In the genomic region with DNA sequence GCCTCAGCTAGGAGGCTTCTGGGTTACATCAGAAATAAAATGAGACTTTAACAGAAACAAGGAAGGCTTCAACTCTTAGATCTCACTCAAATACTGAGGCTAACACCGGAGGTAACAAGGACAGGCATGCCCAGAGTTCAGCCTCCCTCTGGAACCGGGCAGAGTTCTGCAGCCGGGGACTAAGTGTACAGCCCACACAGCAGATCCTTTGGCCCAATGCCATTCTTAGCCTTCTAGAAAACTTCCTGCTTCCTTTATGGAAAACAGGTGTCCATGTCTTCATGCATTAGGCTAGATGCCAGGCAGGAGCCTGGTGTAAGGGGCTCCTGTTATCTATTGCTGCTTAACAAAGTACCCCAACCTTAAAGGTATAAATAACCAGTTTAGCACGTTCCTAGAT, we compare ENCODE assay signal across 1 cellular context.
TF ChIP-seq lines count a peak whose summit lies in the region.

No MANE protein-coding gene starts in this region.

TF ChIP-seq in SK-N-SH, 30 proteins besides CTCF, POLR2A, EP300 and RAD21:
- TF ChIP-seq TCF12 (IDR thresholded peaks at IDR 0.05): peak; percentile 77
- TF ChIP-seq FOXM1 (IDR thresholded peaks at IDR 0.05; ENCODE audit: low read depth): no peak
- peak; percentile 23 for TF ChIP-seq CHD2 (IDR thresholded peaks at IDR 0.05; ENCODE audit: low read length, partially characterized antibody)
- TF ChIP-seq, protein P1, sequence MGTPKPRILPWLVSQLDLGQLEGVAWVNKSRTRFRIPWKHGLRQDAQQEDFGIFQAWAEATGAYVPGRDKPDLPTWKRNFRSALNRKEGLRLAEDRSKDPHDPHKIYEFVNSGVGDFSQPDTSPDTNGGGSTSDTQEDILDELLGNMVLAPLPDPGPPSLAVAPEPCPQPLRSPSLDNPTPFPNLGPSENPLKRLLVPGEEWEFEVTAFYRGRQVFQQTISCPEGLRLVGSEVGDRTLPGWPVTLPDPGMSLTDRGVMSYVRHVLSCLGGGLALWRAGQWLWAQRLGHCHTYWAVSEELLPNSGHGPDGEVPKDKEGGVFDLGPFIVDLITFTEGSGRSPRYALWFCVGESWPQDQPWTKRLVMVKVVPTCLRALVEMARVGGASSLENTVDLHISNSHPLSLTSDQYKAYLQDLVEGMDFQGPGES (IDR thresholded peaks at IDR 0.05; ENCODE audit: low read depth, low read length): no peak
- 0 out of 2 replicates have a peak, but pooled peaks have one; percentile 24 for TF ChIP-seq GATA2 (CRISPR knock-in tag; IDR thresholded peaks at IDR 0.05)
- no peak for TF ChIP-seq POLR2AphosphoS5 (IDR thresholded peaks at IDR 0.05; ENCODE audit: low read depth, low read length)
- TF ChIP-seq RCOR1 (IDR thresholded peaks at IDR 0.05; ENCODE audit: low read length): 0 out of 2 replicates have a peak, but pooled peaks have one; percentile 53
- TF ChIP-seq, protein P2, sequence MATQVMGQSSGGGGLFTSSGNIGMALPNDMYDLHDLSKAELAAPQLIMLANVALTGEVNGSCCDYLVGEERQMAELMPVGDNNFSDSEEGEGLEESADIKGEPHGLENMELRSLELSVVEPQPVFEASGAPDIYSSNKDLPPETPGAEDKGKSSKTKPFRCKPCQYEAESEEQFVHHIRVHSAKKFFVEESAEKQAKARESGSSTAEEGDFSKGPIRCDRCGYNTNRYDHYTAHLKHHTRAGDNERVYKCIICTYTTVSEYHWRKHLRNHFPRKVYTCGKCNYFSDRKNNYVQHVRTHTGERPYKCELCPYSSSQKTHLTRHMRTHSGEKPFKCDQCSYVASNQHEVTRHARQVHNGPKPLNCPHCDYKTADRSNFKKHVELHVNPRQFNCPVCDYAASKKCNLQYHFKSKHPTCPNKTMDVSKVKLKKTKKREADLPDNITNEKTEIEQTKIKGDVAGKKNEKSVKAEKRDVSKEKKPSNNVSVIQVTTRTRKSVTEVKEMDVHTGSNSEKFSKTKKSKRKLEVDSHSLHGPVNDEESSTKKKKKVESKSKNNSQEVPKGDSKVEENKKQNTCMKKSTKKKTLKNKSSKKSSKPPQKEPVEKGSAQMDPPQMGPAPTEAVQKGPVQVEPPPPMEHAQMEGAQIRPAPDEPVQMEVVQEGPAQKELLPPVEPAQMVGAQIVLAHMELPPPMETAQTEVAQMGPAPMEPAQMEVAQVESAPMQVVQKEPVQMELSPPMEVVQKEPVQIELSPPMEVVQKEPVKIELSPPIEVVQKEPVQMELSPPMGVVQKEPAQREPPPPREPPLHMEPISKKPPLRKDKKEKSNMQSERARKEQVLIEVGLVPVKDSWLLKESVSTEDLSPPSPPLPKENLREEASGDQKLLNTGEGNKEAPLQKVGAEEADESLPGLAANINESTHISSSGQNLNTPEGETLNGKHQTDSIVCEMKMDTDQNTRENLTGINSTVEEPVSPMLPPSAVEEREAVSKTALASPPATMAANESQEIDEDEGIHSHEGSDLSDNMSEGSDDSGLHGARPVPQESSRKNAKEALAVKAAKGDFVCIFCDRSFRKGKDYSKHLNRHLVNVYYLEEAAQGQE (IDR thresholded peaks at IDR 0.05; ENCODE audit: low read depth, low read length): no peak
- TF ChIP-seq RFX5 (IDR thresholded peaks at IDR 0.05; ENCODE audit: low read length): no peak
- TF ChIP-seq, protein P3, sequence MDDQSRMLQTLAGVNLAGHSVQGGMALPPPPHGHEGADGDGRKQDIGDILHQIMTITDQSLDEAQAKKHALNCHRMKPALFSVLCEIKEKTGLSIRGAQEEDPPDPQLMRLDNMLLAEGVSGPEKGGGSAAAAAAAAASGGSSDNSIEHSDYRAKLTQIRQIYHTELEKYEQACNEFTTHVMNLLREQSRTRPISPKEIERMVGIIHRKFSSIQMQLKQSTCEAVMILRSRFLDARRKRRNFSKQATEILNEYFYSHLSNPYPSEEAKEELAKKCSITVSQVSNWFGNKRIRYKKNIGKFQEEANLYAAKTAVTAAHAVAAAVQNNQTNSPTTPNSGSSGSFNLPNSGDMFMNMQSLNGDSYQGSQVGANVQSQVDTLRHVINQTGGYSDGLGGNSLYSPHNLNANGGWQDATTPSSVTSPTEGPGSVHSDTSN (IDR thresholded peaks at IDR 0.05): no peak
- TF ChIP-seq NFIC (IDR thresholded peaks at IDR 0.05; ENCODE audit: borderline replicate concordance): peak; percentile 49; the same call in 1 of the 2 replicates
- no peak for TF ChIP-seq SIN3A (IDR thresholded peaks at IDR 0.05; ENCODE audit: borderline replicate concordance, low read depth, low read length)
TF ChIP-seq in SK-N-SH: peak in this region for 5.
